ENCODE assay signal across 8 cellular contexts in genomic region chr15:43186003-43186353, GRCh38. TPM values are rescaled to one million over a fixed set of nuclear protein-coding genes. Genes with fewer than 3 reads are reported as not detected.
DNase-seq lines count a peak whose midpoint lies in the region; ATAC-seq lines count a peak whose summit lies in the region.

No MANE protein-coding gene starts in this region.

- H3K27ac Mint-ChIP-seq in activated CD4-positive, alpha-beta T cell treated with anti-CD3 and anti-CD28 coated beads, Interleukin-2, amount 10 ng/mL, durations not matched to agents 24 days and 14 days = peak overlapping the region; percentile 97

- DNase-seq in activated CD4-positive, alpha-beta T cell treated with anti-CD3 and anti-CD28 coated beads, Interleukin-2, amount 10 ng/mL, durations not matched to agents 24 days and 14 days = no peak
- DNase-seq in activated CD4-positive, alpha-beta T cell treated with anti-CD3 and anti-CD28 coated beads for 4 hours = no peak
- peak; percentile 56 to 57 for DNase-seq in activated T-cell treated with anti-CD3 and anti-CD28 coated beads, Interleukin-2, amount 50 U/mL, for 48 hours
- DNase-seq in left cardiac atrium (no peak), skeletal muscle cell (ENCODE audit: low read depth) (no peak), SHP77 treated with DMSO at 0.1 percent for 48 hours (lab: John Stamatoyannopoulos, UW) (no peak)
- no peak for DNase-seq in stimulated activated CD4-positive, alpha-beta T cell treated with anti-CD3 and anti-CD28 coated beads, Interleukin-4, amount 100 ng/mL, for 24 hours

- peaks cover 26% of the 10 kb centered on the region for H3K4me1 Mint-ChIP-seq in activated CD4-positive, alpha-beta T cell treated with anti-CD3 and anti-CD28 coated beads, Interleukin-2, amount 10 ng/mL, durations not matched to agents 24 days and 14 days

- peak overlapping the region; percentile 68 for H3K4me3 ChIP-seq in skeletal muscle cell (ENCODE audit: low read depth, low read length)

- H3K4me3 Mint-ChIP-seq in activated CD4-positive, alpha-beta T cell treated with anti-CD3 and anti-CD28 coated beads, Interleukin-2, amount 10 ng/mL, durations not matched to agents 24 days and 14 days = peak overlapping the region; percentile 96

- intact Hi-C loops in activated CD4-positive, alpha-beta T cell treated with anti-CD3 and anti-CD28 coated beads, Interleukin-2, amount 10 ng/mL, durations not matched to agents 24 days and 14 days (cut with micrococcal nuclease) = loop anchor here (2.0 to 10.0 kb wide), 3 partner anchors 19 to 619 kb away; partner anchors contain the start of genes HYPK, SERINC4 and TMEM62
- intact Hi-C loops in left cardiac atrium (cut with DNase I) = no loop called here

- peaks cover 31% of the 10 kb centered on the region for H3K36me3 Mint-ChIP-seq in activated CD4-positive, alpha-beta T cell treated with anti-CD3 and anti-CD28 coated beads, Interleukin-2, amount 10 ng/mL, durations not matched to agents 24 days and 14 days (ENCODE audit: low read depth)

- no peaks in the 10 kb centered on the region for H3K27me3 Mint-ChIP-seq in activated CD4-positive, alpha-beta T cell treated with anti-CD3 and anti-CD28 coated beads, Interleukin-2, amount 10 ng/mL, durations not matched to agents 24 days and 14 days

- peak; percentile 17 for ATAC-seq in HG03135 (IDR thresholded peaks at IDR 0.05; ENCODE audit: unreplicated experiment)
- peak; percentile 10 to 14 for ATAC-seq in left cardiac atrium

- H3K9me3 Mint-ChIP-seq in activated CD4-positive, alpha-beta T cell treated with anti-CD3 and anti-CD28 coated beads, Interleukin-2, amount 10 ng/mL, durations not matched to agents 24 days and 14 days = no peaks in the 10 kb centered on the region

RNA-seq across cellular contexts. Expression of gene CCNDBP1, which starts 0.8 kb away (rescaled TPM):
- total RNA-seq in activated CD4-positive, alpha-beta T cell treated with anti-CD3 and anti-CD28 coated beads, Interleukin-2, amount 10 ng/mL, durations not matched to agents 24 days and 14 days = 49.2 and 54.1 TPM in 2 replicates
- 10 to 100 TPM; 45.1 to 50.0 TPM for total RNA-seq in left cardiac atrium

RNA-seq across cellular contexts. Expression of gene EPB42, which starts 34.8 kb away (rescaled TPM):
- total RNA-seq in activated CD4-positive, alpha-beta T cell treated with anti-CD3 and anti-CD28 coated beads, Interleukin-2, amount 10 ng/mL, durations not matched to agents 24 days and 14 days = not detected in 2 replicates
- total RNA-seq in left cardiac atrium = 1 to 10 TPM in 1 of 2 donors, under 1 TPM in 1; 0.68 to 2.3 TPM

RNA-seq across cellular contexts. Expression of gene TMEM62, which starts 52.6 kb away (rescaled TPM):
- total RNA-seq in activated CD4-positive, alpha-beta T cell treated with anti-CD3 and anti-CD28 coated beads, Interleukin-2, amount 10 ng/mL, durations not matched to agents 24 days and 14 days = 14.7 and 18.7 TPM in 2 replicates
- total RNA-seq in left cardiac atrium = 10 to 100 TPM; 10.3 to 11.1 TPM

Comparison
In these comparisons a context has a peak if more than half of its experiments do, and no peak if none do; other contexts are left out.
1. DNase-seq: peak in activated T-cell treated with anti-CD3 and anti-CD28 coated beads, Interleukin-2, amount 50 U/mL, for 48 hours (2 of 2); none in activated CD4-positive, alpha-beta T cell treated with anti-CD3 and anti-CD28 coated beads, Interleukin-2, amount 10 ng/mL, durations not matched to agents 24 days and 14 days (single experiment), activated CD4-positive, alpha-beta T cell treated with anti-CD3 and anti-CD28 coated beads for 4 hours (0 of 2), left cardiac atrium (single experiment), skeletal muscle cell (single experiment), stimulated activated CD4-positive, alpha-beta T cell treated with anti-CD3 and anti-CD28 coated beads, Interleukin-4, amount 100 ng/mL, for 24 hours (single experiment) and SHP77 treated with DMSO at 0.1 percent for 48 hours (single experiment).